In genomic region chr19:18719541-18719940, GRCh38 we compare ENCODE assay signal across 17 cellular contexts. TPM values are rescaled to one million over a fixed set of nuclear protein-coding genes. Genes with fewer than 3 reads are reported as not detected.
DNase-seq lines count a peak whose midpoint lies in the region; ATAC-seq and TF ChIP-seq lines count a peak whose summit lies in the region.
"Had no signal": no experiment of that assay in that cellular context is flagged by ENCODE, and none has a peak within 500 bp of the region (broad histone marks: within the 10 kb centered on the region; RNA-seq: fewer than 3 reads in every experiment).

No MANE protein-coding gene starts in this region.

- H3K27me3 ChIP-seq in heart left ventricle (no peaks in the 10 kb centered on the region), right atrium auricular region (no peaks in the 10 kb centered on the region)

- H3K27ac ChIP-seq in heart left ventricle (peak overlapping the region in 1 of 12 donors; percentile 8), right atrium auricular region (no peak overlapping the region), substantia nigra (ENCODE audit: low read depth, low read length, poor library complexity, severe bottlenecking) (peak overlapping the region; percentile 56)
- H3K27ac ChIP-seq: C4-2B, HL-60 had no signal

- TF ChIP-seq POLR2A in heart left ventricle (IDR thresholded peaks at IDR 0.05): no peak

- H3K4me1 Mint-ChIP-seq in activated T-cell treated with anti-CD3 and anti-CD28 coated beads, Interleukin-2, amount 50 U/mL, for 72 hours (ENCODE audit: low read depth): peaks cover 15% of the 10 kb centered on the region

- H3K36me3 ChIP-seq in heart left ventricle: peaks cover 0 to 7% (median 0%) of the 10 kb centered on the region in 9 donors
- no peaks in the 10 kb centered on the region for H3K36me3 ChIP-seq in right atrium auricular region

- peaks cover 0 to 18% (median 4%) of the 10 kb centered on the region in 12 donors for H3K4me1 ChIP-seq in heart left ventricle
- peaks cover 0 to 16% of the 10 kb centered on the region in 2 donors for H3K4me1 ChIP-seq in right atrium auricular region

- ATAC-seq in heart left ventricle (peak in 3 of 4 donors; percentile 8 to 50 (median 33)), left cardiac atrium (peak; percentile 28 to 29), GM18517 (IDR thresholded peaks at IDR 0.05; ENCODE audit: unreplicated experiment) (no peak)
- ATAC-seq in activated T-cell treated with anti-CD3 and anti-CD28 coated beads, Interleukin-2, amount 50 U/mL, for 72 hours (replicated peaks in 1 of 2): no peak

- 59 to 66% (median 63%) methylated on average over 12 to 25 of the region's 25 CpGs for WGBS in heart left ventricle, 4 donors

- no peak overlapping the region for H3K4me3 ChIP-seq in heart left ventricle
- H3K4me3 ChIP-seq in right atrium auricular region: no peak overlapping the region

- no peaks in the 10 kb centered on the region for H3K9me3 Mint-ChIP-seq in activated T-cell treated with anti-CD3 and anti-CD28 coated beads, Interleukin-2, amount 50 U/mL, for 72 hours

- no peaks in the 10 kb centered on the region for H3K27me3 Mint-ChIP-seq in activated T-cell treated with anti-CD3 and anti-CD28 coated beads, Interleukin-2, amount 50 U/mL, for 72 hours (ENCODE audit: low read depth)

- H3K9me3 ChIP-seq in heart left ventricle: no peaks in the 10 kb centered on the region
- H3K9me3 ChIP-seq in right atrium auricular region: no peaks in the 10 kb centered on the region

- H3K27ac Mint-ChIP-seq in activated T-cell treated with anti-CD3 and anti-CD28 coated beads, Interleukin-2, amount 50 U/mL, for 72 hours: no peak overlapping the region

- H3K36me3 Mint-ChIP-seq in activated T-cell treated with anti-CD3 and anti-CD28 coated beads, Interleukin-2, amount 50 U/mL, for 72 hours (ENCODE audit: insufficient read depth in 2 of 2): no peaks in the 10 kb centered on the region

- intact Hi-C loops in heart left ventricle (cut with DNase I) (no loop called here), left cardiac atrium (cut with DNase I) (no loop called here)

- H3K4me3 Mint-ChIP-seq in activated T-cell treated with anti-CD3 and anti-CD28 coated beads, Interleukin-2, amount 50 U/mL, for 72 hours: no peak overlapping the region

- TF ChIP-seq CTCF in heart left ventricle (IDR thresholded peaks at IDR 0.05): no peak
- TF ChIP-seq CTCF in right atrium auricular region (IDR thresholded peaks at IDR 0.05): no peak

- DNase-seq in heart left ventricle: no peak
- DNase-seq in right atrium auricular region (ENCODE audit: low spot score): no peak
- DNase-seq in astrocyte of the hippocampus (ENCODE audit: low read depth, low spot score): peak; percentile 34
- no peak for DNase-seq in left cardiac atrium
- peak in 2 of 49 donors; percentile 58 to 86 for DNase-seq in substantia nigra (lab: John Stamatoyannopoulos, UW)
- DNase-seq in activated T-cell treated with anti-CD3 and anti-CD28 coated beads, Interleukin-2, amount 50 U/mL, for 48 hours: no peak
- no peak for DNase-seq in activated T-cell treated with anti-CD3 and anti-CD28 coated beads, Interleukin-2, amount 50 U/mL, for 72 hours
- DNase-seq: DMS153, EL, HCEC 1CT, NCI-H1417, NCI-H187 treated with DMSO at 0.1 percent for 48 hours, NCI-H446, RPMI8226 had no signal

RNA-seq across cellular contexts. Expression of gene CRTC1, which starts 36.1 kb away (rescaled TPM):
- total RNA-seq in heart left ventricle: 10 to 100 TPM in 2 of 9 donors, 1 to 10 TPM in 7; 3.8 to 10.2 (median 8.2) TPM
- 1 to 10 TPM; 4.4 to 6.4 TPM for polyA plus RNA-seq in heart left ventricle
- total RNA-seq in right atrium auricular region: 1 to 10 TPM; 4.0 to 5.8 TPM
- 10 to 100 TPM; 10.5 to 11.1 TPM for total RNA-seq in left cardiac atrium
- total RNA-seq in activated T-cell treated with anti-CD3 and anti-CD28 coated beads, Interleukin-2, amount 50 U/mL, for 72 hours: 1 to 10 TPM; 7.1 to 7.3 TPM

Comparison
In these comparisons a context has a peak if more than half of its experiments do, and no peak if none do; other contexts are left out.
1. ATAC-seq: peak in heart left ventricle (3 of 4) and left cardiac atrium (2 of 2); none in GM18517 (single experiment) and activated T-cell treated with anti-CD3 and anti-CD28 coated beads, Interleukin-2, amount 50 U/mL, for 72 hours (0 of 2).